In genomic region chr6:8434727-8435092, GRCh38 we compare ENCODE assay signal across 8 cellular contexts. TPM values are rescaled to one million over a fixed set of nuclear protein-coding genes. Genes with fewer than 3 reads are reported as not detected.
DNase-seq lines count a peak whose midpoint lies in the region; ATAC-seq, FAIRE-seq and TF ChIP-seq lines count a peak whose summit lies in the region.

No MANE protein-coding gene starts in this region.

- no peaks in the 10 kb centered on the region for H3K27me3 Mint-ChIP-seq in activated T-cell treated with anti-CD3 and anti-CD28 coated beads, Interleukin-2, amount 50 U/mL, for 72 hours (ENCODE audit: low read depth)

- TF ChIP-seq EP300 in transverse colon (IDR thresholded peaks at IDR 0.05; ENCODE audit: low read depth): no peak

- no peak for DNase-seq in activated T-cell treated with anti-CD3 and anti-CD28 coated beads, Interleukin-2, amount 50 U/mL, for 72 hours
- DNase-seq in activated T-cell treated with anti-CD3 and anti-CD28 coated beads for 4 hours: no peak
- DNase-seq in adipocyte (ENCODE audit: low read depth): peak; percentile 37
- DNase-seq in left colon: no peak
- DNase-seq in transverse colon: no peak
- no peak for DNase-seq in hepatic stellate cell (ENCODE audit: low spot score)
- DNase-seq in RCC 7860 (ENCODE audit: low spot score): no peak

- FAIRE-seq in RCC 7860 (lab: Jason Lieb, UNC): no peak

- H3K9me3 Mint-ChIP-seq in activated T-cell treated with anti-CD3 and anti-CD28 coated beads, Interleukin-2, amount 50 U/mL, for 72 hours: no peaks in the 10 kb centered on the region

- H3K36me3 Mint-ChIP-seq in activated T-cell treated with anti-CD3 and anti-CD28 coated beads, Interleukin-2, amount 50 U/mL, for 72 hours (ENCODE audit: insufficient read depth in 2 of 2): peaks cover 0 to 4% of the 10 kb centered on the region in 2 donors

- in situ Hi-C loops in transverse colon (cut with MboI; ENCODE audit: low pct_ligation_motif_present in 1 of 4, low pct_unique_long_range_greater_than_20kb in 1 of 4, low sequenced_read_pairs in 3 of 4): no loop called here

- H3K27me3 ChIP-seq in adipocyte (replicated peaks; ENCODE audit: control insufficient read depth, insufficient read depth, low read length) (no peaks in the 10 kb centered on the region), transverse colon (no peaks in the 10 kb centered on the region)

- no peak for TF ChIP-seq POLR2A in transverse colon (IDR thresholded peaks at IDR 0.05)

- intact Hi-C loops in left colon (cut with DNase I, micrococcal nuclease) (no loop called here), transverse colon (cut with DNase I; ENCODE audit: low total_unique reads) (no loop called here)

- peaks cover 2% of the 10 kb centered on the region for H3K36me3 ChIP-seq in adipocyte (ENCODE audit: control insufficient read depth, insufficient read depth, low read length, severe bottlenecking)
- H3K36me3 ChIP-seq in transverse colon: no peaks in the 10 kb centered on the region

- H3K27ac ChIP-seq in transverse colon: peak overlapping the region; percentile 91 to 94 (median 92)

- H3K4me3 ChIP-seq in adipocyte (ENCODE audit: low read length) (peak overlapping the region; percentile 98), transverse colon (peak overlapping the region; percentile 63 to 84 (median 73))

- peaks cover 30% of the 10 kb centered on the region for H3K4me1 Mint-ChIP-seq in activated T-cell treated with anti-CD3 and anti-CD28 coated beads, Interleukin-2, amount 50 U/mL, for 72 hours (ENCODE audit: low read depth)

- peak in 1 of 5 experiments; percentile 11 for TF ChIP-seq CTCF in transverse colon (IDR thresholded peaks at IDR 0.05)

- H3K9me3 ChIP-seq in adipocyte (ENCODE audit: control insufficient read depth, low read length): no peaks in the 10 kb centered on the region
- no peaks in the 10 kb centered on the region for H3K9me3 ChIP-seq in transverse colon

- H3K27ac Mint-ChIP-seq in activated T-cell treated with anti-CD3 and anti-CD28 coated beads, Interleukin-2, amount 50 U/mL, for 72 hours: peak overlapping the region; percentile 96

- H3K4me3 Mint-ChIP-seq in activated T-cell treated with anti-CD3 and anti-CD28 coated beads, Interleukin-2, amount 50 U/mL, for 72 hours: peak overlapping the region; percentile 93 to 97

- 2 to 3% methylated on average over 6 to 8 of the region's 8 CpGs for whole genome bisulfite sequencing in transverse colon (ENCODE audit: low coverage in 1 of 2), 2 donors

- ATAC-seq in activated T-cell treated with anti-CD3 and anti-CD28 coated beads, Interleukin-2, amount 50 U/mL, for 72 hours (replicated peaks in 1 of 2): peak in 1 of 2 donors; percentile 1
- peak; percentile 38 for ATAC-seq in HG03159 (IDR thresholded peaks at IDR 0.05; ENCODE audit: unreplicated experiment)
- ATAC-seq in left colon: peak; percentile 77

- H3K4me1 ChIP-seq in adipocyte (ENCODE audit: control insufficient read depth, insufficient read depth, low read length): peaks cover 18% of the 10 kb centered on the region
- peaks cover 0 to 37% (median 18%) of the 10 kb centered on the region in 4 donors for H3K4me1 ChIP-seq in transverse colon

- peak overlapping the region; percentile 98 for H3K9ac ChIP-seq in adipocyte (ENCODE audit: low read length)

RNA-seq across cellular contexts. Expression of gene SLC35B3, which starts 0.6 kb away (rescaled TPM):
- total RNA-seq in activated T-cell treated with anti-CD3 and anti-CD28 coated beads, Interleukin-2, amount 50 U/mL, for 72 hours: 10 to 100 TPM; 10.7 to 17.3 TPM
- total RNA-seq in left colon (10 to 100 TPM; 44.1 to 45.7 TPM), transverse colon (10 to 100 TPM in 3 of 4 donors, 1 to 10 TPM in 1; 2.4 to 34.7 (median 19.6) TPM)
